Comparison of ENCODE assay signal across 1 cellular context in genomic region chr20:32474967-32475819, GRCh38.
TF ChIP-seq lines count a peak whose summit lies in the region.

No MANE protein-coding gene starts in this region.

TF ChIP-seq in IMR-90, 13 proteins besides CTCF, POLR2A, EP300 and RAD21 (continued from another document):
- TF ChIP-seq USF2 (IDR thresholded peaks at IDR 0.05; ENCODE audit: low read depth, low read length) (no peak), NFE2L2 (IDR thresholded peaks at IDR 0.05; ENCODE audit: low read depth, low read length) (no peak)
- TF ChIP-seq, protein P1, sequence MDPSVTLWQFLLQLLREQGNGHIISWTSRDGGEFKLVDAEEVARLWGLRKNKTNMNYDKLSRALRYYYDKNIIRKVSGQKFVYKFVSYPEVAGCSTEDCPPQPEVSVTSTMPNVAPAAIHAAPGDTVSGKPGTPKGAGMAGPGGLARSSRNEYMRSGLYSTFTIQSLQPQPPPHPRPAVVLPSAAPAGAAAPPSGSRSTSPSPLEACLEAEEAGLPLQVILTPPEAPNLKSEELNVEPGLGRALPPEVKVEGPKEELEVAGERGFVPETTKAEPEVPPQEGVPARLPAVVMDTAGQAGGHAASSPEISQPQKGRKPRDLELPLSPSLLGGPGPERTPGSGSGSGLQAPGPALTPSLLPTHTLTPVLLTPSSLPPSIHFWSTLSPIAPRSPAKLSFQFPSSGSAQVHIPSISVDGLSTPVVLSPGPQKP (IDR thresholded peaks at IDR 0.05; ENCODE audit: borderline replicate concordance, low read depth, low read length): no peak
